In genomic region chr1:39269349-39269748, GRCh38 we compare ENCODE assay signal across 9 cellular contexts.
A peak's percentile ranks its signal among the peaks of the same experiment; 100 is the strongest.
DNase-seq lines count a peak whose midpoint lies in the region; ATAC-seq and TF ChIP-seq lines count a peak whose summit lies in the region.
"Had no signal": no experiment of that assay in that cellular context is flagged by ENCODE, and none has a peak within 500 bp of the region (broad histone marks: within the 10 kb centered on the region; RNA-seq: fewer than 3 reads in every experiment).

No MANE protein-coding gene starts in this region.

- no peaks in the 10 kb centered on the region for H3K27me3 Mint-ChIP-seq in effector memory CD8-positive, alpha-beta T cell
- H3K27me3 Mint-ChIP-seq: progenitor cell of endocrine pancreas had no signal

- H3K27me3 ChIP-seq in HUES6 (ENCODE audit: control insufficient read depth, insufficient read depth, low read length) (no peaks in the 10 kb centered on the region), prostate gland (replicated peaks; ENCODE audit: insufficient read depth) (no peaks in the 10 kb centered on the region)

- DNase-seq in G401 (ENCODE audit: low spot score) (peak; percentile 62), prostate gland (ENCODE audit: low spot score) (no peak), NCI-H1436 treated with DMSO at 0.1 percent for 48 hours (lab: John Stamatoyannopoulos, UW) (no peak), middle frontal gyrus (ENCODE audit: extremely low spot score, low spot score) (no peak), dedifferentiated amniotic fluid mesenchymal stem cell (ENCODE audit: extremely low spot score) (no peak)
- no peak for DNase-seq in effector memory CD8-positive, alpha-beta T cell

- no peaks in the 10 kb centered on the region for H3K9me3 Mint-ChIP-seq in effector memory CD8-positive, alpha-beta T cell

- ATAC-seq in effector memory CD8-positive, alpha-beta T cell (replicated peaks): no peak
- no peak for ATAC-seq in GM21576 (IDR thresholded peaks at IDR 0.05; ENCODE audit: unreplicated experiment)

- peak overlapping the region; percentile 49 for H3K9ac ChIP-seq in HUES6 (ENCODE audit: low read length)

- H3K36me3 ChIP-seq in HUES6 (ENCODE audit: control insufficient read depth, insufficient read depth, low read length) (no peaks in the 10 kb centered on the region), prostate gland (no peaks in the 10 kb centered on the region)

- TF ChIP-seq POLR2A in prostate gland (IDR thresholded peaks at IDR 0.05): no peak

- H3K27ac Mint-ChIP-seq in effector memory CD8-positive, alpha-beta T cell: peak overlapping the region; percentile 7 to 97

- intact Hi-C loops in prostate gland (cut with DNase I): loop anchor here (5.0 to 10.0 kb wide), 2 partner anchors 138 to 265 kb away; no protein-coding TSS in a partner anchor

- TF ChIP-seq CTCF in prostate gland (IDR thresholded peaks at IDR 0.05): no peak

- H3K27ac ChIP-seq in HUES6 (ENCODE audit: low read depth, low read length) (peak overlapping the region; percentile 55; the same call in 1 of the 2 replicates), prostate gland (peak overlapping the region; percentile 71 to 84)

- peaks cover 64% of the 10 kb centered on the region for H3K4me1 ChIP-seq in HUES6 (ENCODE audit: control insufficient read depth, insufficient read depth, low read length)
- peaks cover 9% of the 10 kb centered on the region for H3K4me1 ChIP-seq in prostate gland (replicated peaks)

- peaks cover 49 to 73% of the 10 kb centered on the region in 2 donors for H3K4me1 Mint-ChIP-seq in effector memory CD8-positive, alpha-beta T cell (ENCODE audit: low read depth in 2 of 2)

- H3K9me3 ChIP-seq in HUES6 (ENCODE audit: control insufficient read depth, insufficient read depth, low read depth, low read length) (no peaks in the 10 kb centered on the region), prostate gland (no peaks in the 10 kb centered on the region)

- H3K36me3 Mint-ChIP-seq in effector memory CD8-positive, alpha-beta T cell (ENCODE audit: insufficient read depth): peaks cover 8% of the 10 kb centered on the region

- 43% methylated on average over 2 of the region's 2 CpGs for WGBS in prostate gland

- no peak overlapping the region for H3K4me3 Mint-ChIP-seq in effector memory CD8-positive, alpha-beta T cell

- H3K4me3 ChIP-seq in HUES6 (ENCODE audit: low read depth, low read length) (peak overlapping the region; percentile 52), prostate gland (no peak overlapping the region)

- in situ Hi-C loops in G401 (cut with HindIII; ENCODE audit: low sequenced_read_pairs): no loop called here
